25 cellular contexts compared by ENCODE assay signal in genomic region chr11:64947202-64947814, GRCh38. TPM values are rescaled to one million over a fixed set of nuclear protein-coding genes. Genes with fewer than 3 reads are reported as not detected.
DNase-seq lines count a peak whose midpoint lies in the region; ATAC-seq, FAIRE-seq and TF ChIP-seq lines count a peak whose summit lies in the region.
"Had no signal": no experiment of that assay in that cellular context is flagged by ENCODE, and none has a peak within 500 bp of the region (broad histone marks: within the 10 kb centered on the region; RNA-seq: fewer than 3 reads in every experiment).

No MANE protein-coding gene starts in this region.

- POLR2A ChIA-PET in K562 (lab: Yijun Ruan, JAX), result interaction anchor here (0.6 to 1.5 kb wide), 3 partner anchors 16 to 106 kb away, joined by 3 to 4 read pairs (median 4); partner anchors contain the start of gene BATF2

- TF ChIP-seq POLR2A in K562 (conservative IDR thresholded peaks at IDR 0.05) (no peak), gastroesophageal sphincter (IDR thresholded peaks at IDR 0.05) (no peak)

- H3K9me1 ChIP-seq in K562 (ENCODE audit: control insufficient read depth, insufficient read depth, low read length), result no peaks in the 10 kb centered on the region

- no peak overlapping the region for H3K4me3 ChIP-seq in left ventricle myocardium inferior
- H3K4me3 ChIP-seq in K562, result no peak overlapping the region
- H3K4me3 ChIP-seq in gastroesophageal sphincter, result no peak overlapping the region
- H3K4me3 ChIP-seq: colonic mucosa, heart left ventricle, thyroid gland had no signal

- CTCF ChIA-PET in K562 (lab: Yijun Ruan, JAX; ENCODE audit: low intra/inter-chr PET ratio), result no interaction called here

- H3K4me1 Mint-ChIP-seq in T-helper 17 cell, result no peaks in the 10 kb centered on the region
- H3K4me1 Mint-ChIP-seq: activated CD4-positive, alpha-beta T cell treated with anti-CD3 and anti-CD28 coated beads, Interleukin-2, amount 10 ng/mL, durations not matched to agents 24 days and 14 days; stimulated activated effector memory CD8-positive, alpha-beta T cell treated with anti-CD3 and anti-CD28 coated beads, Interleukin-12 subunit alpha, Interleukin-12 subunit beta, amount 100 ng/mL, for 72 hours had no signal

- H3K4me1 ChIP-seq in left ventricle myocardium inferior, result no peaks in the 10 kb centered on the region
- H3K4me1 ChIP-seq in K562 (replicated peaks in 1 of 2; ENCODE audit: control insufficient read depth in 2 of 2, insufficient read depth in 2 of 2, low read length in 2 of 2), result peaks cover 0 to 3% of the 10 kb centered on the region in 2 experiments; a peak in 2 of 5 replicates
- H3K4me1 ChIP-seq in gastroesophageal sphincter, result no peaks in the 10 kb centered on the region
- H3K4me1 ChIP-seq: colonic mucosa, heart left ventricle, thyroid gland had no signal

- in situ Hi-C loops in K562 (cut with MboI), result no loop called here

- no TSS peak for BruUV-seq in K562 (replicated peaks; lab: Mats Ljungman, UMichigan)

- no peaks in the 10 kb centered on the region for H4K20me1 ChIP-seq in K562 (replicated peaks; ENCODE audit: control insufficient read depth, insufficient read depth, low read length)

- no peak overlapping the region for H3K27ac ChIP-seq in left ventricle myocardium inferior (replicated peaks)
- H3K27ac ChIP-seq in K562 (ENCODE audit: extremely low read depth, low read depth, low read length), result no peak overlapping the region
- no peak overlapping the region for H3K27ac ChIP-seq in gastroesophageal sphincter
- H3K27ac ChIP-seq: colonic mucosa, epithelial cell of prostate, heart left ventricle, thyroid gland had no signal

- H3K36me3 ChIP-seq in left ventricle myocardium inferior (no peaks in the 10 kb centered on the region), K562 (ENCODE audit: control insufficient read depth, insufficient read depth, low read length) (no peaks in the 10 kb centered on the region), gastroesophageal sphincter (no peaks in the 10 kb centered on the region)
- H3K36me3 ChIP-seq: colonic mucosa, heart left ventricle, thyroid gland had no signal

- TF ChIP-seq EP300 in K562 (IDR thresholded peaks at IDR 0.05; ENCODE audit: low read length) (no peak), gastroesophageal sphincter (IDR thresholded peaks at IDR 0.05) (no peak)

- no peak overlapping the region for H3K27ac Mint-ChIP-seq in T-helper 17 cell
- H3K27ac Mint-ChIP-seq: activated CD4-positive, alpha-beta T cell treated with anti-CD3 and anti-CD28 coated beads, Interleukin-2, amount 10 ng/mL, durations not matched to agents 24 days and 14 days; stimulated activated effector memory CD8-positive, alpha-beta T cell treated with anti-CD3 and anti-CD28 coated beads, Interleukin-12 subunit alpha, Interleukin-12 subunit beta, amount 100 ng/mL, for 72 hours had no signal

- peak overlapping the region; percentile 6; the same call in 1 of the 2 replicates for H3K4me2 ChIP-seq in K562 (ENCODE audit: insufficient read depth, low read length)
- H3K4me2 ChIP-seq: SK-N-SH had no signal

- TF ChIP-seq CTCF in left ventricle myocardium inferior (IDR thresholded peaks at IDR 0.05; ENCODE audit: borderline replicate concordance) (peak; percentile 16), K562 (IDR thresholded peaks at IDR 0.05 in 2 of 3, conservative IDR thresholded peaks at IDR 0.05 in 1 of 3; ENCODE audit: insufficient read depth in 2 of 3, low read depth in 1 of 3, low read length in 3 of 3) (peak; percentile 23 to 42 (median 39); a peak in 3 of 6 replicates), gastroesophageal sphincter (IDR thresholded peaks at IDR 0.05) (no peak)

- H3K27me3 Mint-ChIP-seq in T-helper 17 cell, result peaks cover 23% of the 10 kb centered on the region

- 11% methylated on average over 5 of the region's 5 CpGs for WGBS in K562 (ENCODE audit: insufficient coverage, low coverage, missing lambda C conversion rate)
- 28% methylated on average over 5 of the region's 5 CpGs; no CpG with 5 or more reads in 1 of the 2 donors for WGBS in gastroesophageal sphincter (ENCODE audit: low coverage in 1 of 2), 2 donors

- DNase-seq in left ventricle myocardium inferior, result no peak
- no peak for DNase-seq in Right ventricle myocardium inferior (ENCODE audit: missing footprints)
- peak in 3 of 4 experiments; percentile 33 to 51 (median 33) for DNase-seq in K562 (ENCODE audit: extremely low read depth in 1 of 4, low spot score in 3 of 4)
- DNase-seq in C1 segment of cervical spinal cord (lab: John Stamatoyannopoulos, UW), result no peak
- no peak for DNase-seq in T-helper 17 cell
- no peak for DNase-seq in cerebellum (ENCODE audit: low spot score)
- DNase-seq: activated CD4-positive, alpha-beta T cell treated with anti-CD3 and anti-CD28 coated beads, Interleukin-2, amount 10 ng/mL, durations not matched to agents 24 days and 14 days; activated naive CD4-positive, alpha-beta T cell treated with Interleukin-2 at 50 U/mL for 16 hours; aorta; colonic mucosa; heart left ventricle; NCI-H2081; NCI-H526; SK-N-SH; thyroid gland had no signal

- H3K9me3 ChIP-seq in left ventricle myocardium inferior (replicated peaks), result no peaks in the 10 kb centered on the region
- H3K9me3 ChIP-seq in K562 (replicated peaks; ENCODE audit: control insufficient read depth, insufficient read depth, low read depth, low read length), result no peaks in the 10 kb centered on the region
- no peaks in the 10 kb centered on the region for H3K9me3 ChIP-seq in gastroesophageal sphincter
- no peaks in the 10 kb centered on the region for H3K9me3 ChIP-seq in T-helper 17 cell (ENCODE audit: control insufficient read depth, low read length, poor library complexity, severe bottlenecking)
- H3K9me3 ChIP-seq: colonic mucosa, heart left ventricle, SK-N-SH, thyroid gland had no signal

- FAIRE-seq in K562 (lab: Jason Lieb, UNC), result peak; percentile 68
- FAIRE-seq: A204.1, islet of Langerhans had no signal

- H3K36me3 Mint-ChIP-seq in T-helper 17 cell (ENCODE audit: low read depth), result no peaks in the 10 kb centered on the region
- H3K36me3 Mint-ChIP-seq: stimulated activated effector memory CD8-positive, alpha-beta T cell treated with anti-CD3 and anti-CD28 coated beads, Interleukin-12 subunit alpha, Interleukin-12 subunit beta, amount 100 ng/mL, for 72 hours had no signal

- no peaks in the 10 kb centered on the region for H3K79me2 ChIP-seq in K562 (ENCODE audit: control insufficient read depth, insufficient read depth, low read length)

- peak in 1 of 2 experiments; percentile 42; a peak in 2 of 4 replicates for TF ChIP-seq RAD21 in K562 (CRISPR knock-in tag; conservative IDR thresholded peaks at IDR 0.05 in 1 of 2, IDR thresholded peaks at IDR 0.05 in 1 of 2)

- H3K9ac ChIP-seq in K562 (ENCODE audit: insufficient read depth in 1 of 2, low read depth in 2 of 2, low read length in 2 of 2), result peak overlapping the region in 1 of 2 experiments; percentile 76; a peak in 1 of 4 replicates
- H3K9ac ChIP-seq: SK-N-SH had no signal

- H3K27me3 ChIP-seq in left ventricle myocardium inferior (ENCODE audit: low read depth) (peaks cover 4% of the 10 kb centered on the region), K562 (ENCODE audit: control insufficient read depth in 2 of 2, insufficient read depth in 2 of 2, low read length in 2 of 2) (no peaks in the 10 kb centered on the region), gastroesophageal sphincter (peaks cover 13% of the 10 kb centered on the region)
- H3K27me3 ChIP-seq: colonic mucosa, heart left ventricle, thyroid gland had no signal

- ATAC-seq in Right ventricle myocardium inferior (no peak), K562 (peak; percentile 96), gastroesophageal sphincter (peak; percentile 66), T-helper 17 cell (no peak), HG02610 (IDR thresholded peaks at IDR 0.05; ENCODE audit: unreplicated experiment) (no peak)
- ATAC-seq: stimulated activated effector memory CD8-positive, alpha-beta T cell treated with anti-CD3 and anti-CD28 coated beads, Interleukin-12 subunit alpha, Interleukin-12 subunit beta, amount 100 ng/mL, for 72 hours had no signal

- intact Hi-C loops in left ventricle myocardium inferior (cut with micrococcal nuclease), result no loop called here
- intact Hi-C loops in Right ventricle myocardium inferior (cut with DNase I), result no loop called here
- intact Hi-C loops in K562 (cut with micrococcal nuclease), result loop anchor here (2.0 kb wide), 1 partner anchor 49 kb away; the partner anchor contains the start of gene BATF2

- no peak overlapping the region for H3K4me3 Mint-ChIP-seq in T-helper 17 cell
- H3K4me3 Mint-ChIP-seq: activated CD4-positive, alpha-beta T cell treated with anti-CD3 and anti-CD28 coated beads, Interleukin-2, amount 10 ng/mL, durations not matched to agents 24 days and 14 days; stimulated activated effector memory CD8-positive, alpha-beta T cell treated with anti-CD3 and anti-CD28 coated beads, Interleukin-12 subunit alpha, Interleukin-12 subunit beta, amount 100 ng/mL, for 72 hours had no signal

- peak overlapping the region; percentile 63 for H2AFZ ChIP-seq in K562 (ENCODE audit: low read depth, low read length)

RNA-seq across cellular contexts. Expression of gene GPHA2, which starts 11.6 kb away (rescaled TPM):
- total RNA-seq in left ventricle myocardium inferior, result not detected
- not detected for total RNA-seq in Right ventricle myocardium inferior
- not detected in 2 replicates for total RNA-seq in K562 (2011; cell fraction: chromatin; rRNA removed; ENCODE audit: low replicate concordance)
- not detected in 2 replicates for total RNA-seq in K562 (2011; cell fraction: nucleolus; rRNA removed)
- total RNA-seq in K562 (2011; cell fraction: nucleoplasm; rRNA removed), result not detected in 2 replicates
- total RNA-seq in K562 (2014; rRNA removed), result not detected in 2 replicates
- not detected in 2 replicates for total RNA-seq in K562 (2014; rRNA removed; fragmentation: Illumina TruSeq; extraction: Trizol)
- total RNA-seq in K562 (2015; rRNA removed; fragmentation: Illumina TruSeq; extraction: Trizol), result 0.22 TPM in 1 of 2 replicates, not detected in the other
- total RNA-seq in K562 (2021), result not detected in 2 replicates
- polyA plus RNA-seq in K562 (2011; rRNA removed), result not detected in 2 replicates
- not detected in 2 replicates for polyA plus RNA-seq in K562 (2011; cell fraction: cytosol; rRNA removed)
- polyA plus RNA-seq in K562 (2011; cell fraction: nucleus; rRNA removed), result 0.74 and 0.88 TPM in 2 replicates
- not detected in 2 replicates for polyA plus RNA-seq in K562 (2012)
- not detected in 2 replicates for polyA plus RNA-seq in K562 (2014; fragmentation: Illumina TruSeq; extraction: Trizol)
- under 1 TPM in 1 of 2 experiments, not detected in 1; 0.17 TPM for polyA plus RNA-seq in K562 (2014; fragmentation: Nextera tagmentation; extraction: Ambion mirVana)
- 1.4 TPM in 1 of 2 replicates, not detected in the other for polyA plus RNA-seq in K562 (2014; rRNA removed)
- polyA minus RNA-seq in K562 (2011; rRNA and poly(A)+ RNA removed), result not detected in 2 replicates
- not detected in 2 replicates for polyA minus RNA-seq in K562 (2011; cell fraction: cytosol; rRNA and poly(A)+ RNA removed)
- polyA minus RNA-seq in K562 (2011; cell fraction: nucleus; rRNA and poly(A)+ RNA removed), result not detected in 2 replicates
- not detected for total RNA-seq in gastroesophageal sphincter
- total RNA-seq in T-helper 17 cell, result not detected
- not detected for total RNA-seq in cerebellum
- total RNA-seq: activated CD4-positive, alpha-beta T cell treated with anti-CD3 and anti-CD28 coated beads, Interleukin-2, amount 10 ng/mL, durations not matched to agents 24 days and 14 days; aorta; colonic mucosa; mesenteric fat pad; pulmonary artery endothelial cell had no signal
- polyA plus RNA-seq: heart left ventricle, neural cell, SK-N-SH had no signal

RNA-seq across cellular contexts. Expression of gene PPP2R5B, which starts 22.8 kb away (rescaled TPM):
- total RNA-seq in left ventricle myocardium inferior (22.5 TPM), Right ventricle myocardium inferior (20.6 TPM), K562 (2014; rRNA removed) (3.3 and 5.2 TPM in 2 replicates), K562 (2014; rRNA removed; fragmentation: Illumina TruSeq; extraction: Trizol) (1.8 and 3.2 TPM in 2 replicates), K562 (2015; rRNA removed; fragmentation: Illumina TruSeq; extraction: Trizol) (2.5 and 2.6 TPM in 2 replicates), K562 (2021) (6.4 and 7.8 TPM in 2 replicates), gastroesophageal sphincter (10 to 100 TPM; 20.3 to 41.2 (median 27.0) TPM), T-helper 17 cell (10 to 100 TPM; 21.5 to 25.3 TPM), cerebellum (18.2 TPM)
- total RNA-seq in K562 (2011; cell fraction: chromatin; rRNA removed; ENCODE audit: low replicate concordance), result 18.6 and 35.5 TPM in 2 replicates
- 16.1 and 22.7 TPM in 2 replicates for total RNA-seq in K562 (2011; cell fraction: nucleolus; rRNA removed)
- 17.8 and 18.6 TPM in 2 replicates for total RNA-seq in K562 (2011; cell fraction: nucleoplasm; rRNA removed)
- polyA plus RNA-seq in K562 (2011; rRNA removed) (7.3 and 11.1 TPM in 2 replicates), K562 (2014; fragmentation: Illumina TruSeq; extraction: Trizol) (5.1 and 5.2 TPM in 2 replicates), K562 (2014; fragmentation: Nextera tagmentation; extraction: Ambion mirVana) (under 1 TPM; 0.10 to 0.13 TPM), K562 (2014; rRNA removed) (5.1 and 6.1 TPM in 2 replicates)
- 9.0 and 9.1 TPM in 2 replicates for polyA plus RNA-seq in K562 (2011; cell fraction: cytosol; rRNA removed)
- 46.9 and 48.0 TPM in 2 replicates for polyA plus RNA-seq in K562 (2011; cell fraction: nucleus; rRNA removed)
- 5.8 and 10.7 TPM in 2 replicates for polyA plus RNA-seq in K562 (2012)
- 3.4 and 4.0 TPM in 2 replicates for polyA minus RNA-seq in K562 (2011; rRNA and poly(A)+ RNA removed)
- 3.6 and 3.9 TPM in 2 replicates for polyA minus RNA-seq in K562 (2011; cell fraction: cytosol; rRNA and poly(A)+ RNA removed)
- polyA minus RNA-seq in K562 (2011; cell fraction: nucleus; rRNA and poly(A)+ RNA removed), result 4.8 and 5.9 TPM in 2 replicates

RNA-seq across cellular contexts. Expression of gene MAJIN, which starts 24.6 kb away (rescaled TPM):
- total RNA-seq in left ventricle myocardium inferior (not detected), Right ventricle myocardium inferior (not detected), K562 (2014; rRNA removed) (0.12 TPM in 1 of 2 replicates, not detected in the other), K562 (2014; rRNA removed; fragmentation: Illumina TruSeq; extraction: Trizol) (0.18 and 0.29 TPM in 2 replicates), K562 (2015; rRNA removed; fragmentation: Illumina TruSeq; extraction: Trizol) (0.68 and 0.83 TPM in 2 replicates), K562 (2021) (0.24 TPM in 1 of 2 replicates, not detected in the other), gastroesophageal sphincter (not detected), T-helper 17 cell (not detected), cerebellum (not detected)
- 0.30 TPM in 1 of 2 replicates, not detected in the other for total RNA-seq in K562 (2011; cell fraction: chromatin; rRNA removed; ENCODE audit: low replicate concordance)
- 0.33 TPM in 1 of 2 replicates, not detected in the other for total RNA-seq in K562 (2011; cell fraction: nucleolus; rRNA removed)
- total RNA-seq in K562 (2011; cell fraction: nucleoplasm; rRNA removed), result 0.38 TPM in 1 of 2 replicates, not detected in the other
- polyA plus RNA-seq in K562 (2011; rRNA removed) (0.28 and 0.42 TPM in 2 replicates), K562 (2014; fragmentation: Illumina TruSeq; extraction: Trizol) (0.39 TPM in 1 of 2 replicates, not detected in the other), K562 (2014; fragmentation: Nextera tagmentation; extraction: Ambion mirVana) (under 1 TPM in 1 of 2 experiments, not detected in 1; 0.21 TPM), K562 (2014; rRNA removed) (0.17 and 0.30 TPM in 2 replicates)
- 0.63 and 1.4 TPM in 2 replicates for polyA plus RNA-seq in K562 (2011; cell fraction: cytosol; rRNA removed)
- polyA plus RNA-seq in K562 (2011; cell fraction: nucleus; rRNA removed), result 0.13 and 0.74 TPM in 2 replicates
- 0.09 and 0.15 TPM in 2 replicates for polyA plus RNA-seq in K562 (2012)
- polyA minus RNA-seq in K562 (2011; rRNA and poly(A)+ RNA removed), result 0.11 and 0.21 TPM in 2 replicates
- polyA minus RNA-seq in K562 (2011; cell fraction: cytosol; rRNA and poly(A)+ RNA removed), result not detected in 2 replicates
- polyA minus RNA-seq in K562 (2011; cell fraction: nucleus; rRNA and poly(A)+ RNA removed), result not detected in 2 replicates
- total RNA-seq: activated CD4-positive, alpha-beta T cell treated with anti-CD3 and anti-CD28 coated beads, Interleukin-2, amount 10 ng/mL, durations not matched to agents 24 days and 14 days; aorta; colonic mucosa; G401; heart left ventricle; mesenteric fat pad; pulmonary artery endothelial cell had no signal
- polyA plus RNA-seq: aorta, heart left ventricle, neural cell, SK-N-SH had no signal

RNA-seq across cellular contexts. Expression of gene ATG2A, which starts 30.3 kb away (rescaled TPM):
- total RNA-seq in left ventricle myocardium inferior, result 13.1 TPM
- 10.7 TPM for total RNA-seq in Right ventricle myocardium inferior
- 50.6 and 183 TPM in 2 replicates for total RNA-seq in K562 (2011; cell fraction: chromatin; rRNA removed; ENCODE audit: low replicate concordance)
- total RNA-seq in K562 (2011; cell fraction: nucleolus; rRNA removed), result 131 and 133 TPM in 2 replicates
- total RNA-seq in K562 (2011; cell fraction: nucleoplasm; rRNA removed), result 70.0 and 70.2 TPM in 2 replicates
- 22.2 and 22.4 TPM in 2 replicates for total RNA-seq in K562 (2014; rRNA removed)
- total RNA-seq in K562 (2014; rRNA removed; fragmentation: Illumina TruSeq; extraction: Trizol), result 3.2 and 3.6 TPM in 2 replicates
- total RNA-seq in K562 (2015; rRNA removed; fragmentation: Illumina TruSeq; extraction: Trizol), result 6.2 and 7.7 TPM in 2 replicates
- total RNA-seq in K562 (2021), result 37.7 and 45.9 TPM in 2 replicates
- polyA plus RNA-seq in K562 (2011; rRNA removed), result 4.6 and 11.2 TPM in 2 replicates
- polyA plus RNA-seq in K562 (2011; cell fraction: cytosol; rRNA removed), result 6.2 and 17.3 TPM in 2 replicates
- 42.8 and 78.0 TPM in 2 replicates for polyA plus RNA-seq in K562 (2011; cell fraction: nucleus; rRNA removed)
- polyA plus RNA-seq in K562 (2012), result 22.5 and 32.9 TPM in 2 replicates
- 5.2 and 15.8 TPM in 2 replicates for polyA plus RNA-seq in K562 (2014; fragmentation: Illumina TruSeq; extraction: Trizol)
- polyA plus RNA-seq in K562 (2014; fragmentation: Nextera tagmentation; extraction: Ambion mirVana), result under 1 TPM; 0.25 to 0.53 TPM
- 21.0 and 21.6 TPM in 2 replicates for polyA plus RNA-seq in K562 (2014; rRNA removed)
- polyA minus RNA-seq in K562 (2011; rRNA and poly(A)+ RNA removed), result 5.7 and 7.2 TPM in 2 replicates
- polyA minus RNA-seq in K562 (2011; cell fraction: cytosol; rRNA and poly(A)+ RNA removed), result 18.2 and 19.4 TPM in 2 replicates
- polyA minus RNA-seq in K562 (2011; cell fraction: nucleus; rRNA and poly(A)+ RNA removed), result 45.1 and 49.8 TPM in 2 replicates
- 10 to 100 TPM; 18.8 to 27.2 (median 26.3) TPM for total RNA-seq in gastroesophageal sphincter
- total RNA-seq in T-helper 17 cell, result 100 to 1,000 TPM; 161 to 226 TPM
- total RNA-seq in cerebellum, result 9.6 TPM

RNA-seq across cellular contexts. Expression of gene BATF2, which starts 49.5 kb away (rescaled TPM):
- total RNA-seq in left ventricle myocardium inferior (1.3 TPM), Right ventricle myocardium inferior (1.5 TPM), K562 (2014; rRNA removed) (7.0 and 7.3 TPM in 2 replicates), K562 (2014; rRNA removed; fragmentation: Illumina TruSeq; extraction: Trizol) (2.5 and 3.1 TPM in 2 replicates), K562 (2015; rRNA removed; fragmentation: Illumina TruSeq; extraction: Trizol) (4.4 and 4.8 TPM in 2 replicates), K562 (2021) (8.7 TPM in 2 replicates), gastroesophageal sphincter (1 to 10 TPM; 1.5 to 3.4 (median 1.6) TPM), T-helper 17 cell (not detected), cerebellum (0.18 TPM)
- total RNA-seq in K562 (2011; cell fraction: chromatin; rRNA removed; ENCODE audit: low replicate concordance), result 6.5 and 18.2 TPM in 2 replicates
- 10.7 and 15.0 TPM in 2 replicates for total RNA-seq in K562 (2011; cell fraction: nucleolus; rRNA removed)
- total RNA-seq in K562 (2011; cell fraction: nucleoplasm; rRNA removed), result 7.7 and 8.2 TPM in 2 replicates
- polyA plus RNA-seq in K562 (2011; rRNA removed) (7.2 and 9.0 TPM in 2 replicates), K562 (2014; fragmentation: Illumina TruSeq; extraction: Trizol) (8.9 and 10.0 TPM in 2 replicates), K562 (2014; fragmentation: Nextera tagmentation; extraction: Ambion mirVana) (1 to 10 TPM; 1.7 to 1.9 TPM), K562 (2014; rRNA removed) (5.2 and 6.4 TPM in 2 replicates)
- 8.1 and 21.2 TPM in 2 replicates for polyA plus RNA-seq in K562 (2011; cell fraction: cytosol; rRNA removed)
- polyA plus RNA-seq in K562 (2011; cell fraction: nucleus; rRNA removed), result 5.7 and 9.2 TPM in 2 replicates
- 7.4 and 11.4 TPM in 2 replicates for polyA plus RNA-seq in K562 (2012)
- 4.9 and 7.0 TPM in 2 replicates for polyA minus RNA-seq in K562 (2011; rRNA and poly(A)+ RNA removed)
- 5.3 and 7.1 TPM in 2 replicates for polyA minus RNA-seq in K562 (2011; cell fraction: cytosol; rRNA and poly(A)+ RNA removed)
- polyA minus RNA-seq in K562 (2011; cell fraction: nucleus; rRNA and poly(A)+ RNA removed), result 3.9 and 4.1 TPM in 2 replicates
- total RNA-seq: activated CD4-positive, alpha-beta T cell treated with anti-CD3 and anti-CD28 coated beads, Interleukin-2, amount 10 ng/mL, durations not matched to agents 24 days and 14 days had no signal
- polyA plus RNA-seq: neural cell had no signal

Comparison
In these comparisons a context has a peak if more than half of its experiments do, and no peak if none do; other contexts are left out.
1. DNase-seq: peak in K562 (3 of 4); none in left ventricle myocardium inferior (single experiment), Right ventricle myocardium inferior (single experiment), C1 segment of cervical spinal cord (0 of 14), T-helper 17 cell (0 of 3) and cerebellum (single experiment).
2. CTCF ChIP-seq: peak in left ventricle myocardium inferior (single experiment) and K562 (3 of 3); none in gastroesophageal sphincter (0 of 4).
3. ATAC-seq: peak in K562 (single experiment) and gastroesophageal sphincter (single experiment); none in Right ventricle myocardium inferior (single experiment), T-helper 17 cell (single experiment) and HG02610 (single experiment).